ENCODE assay signal across 21 cellular contexts in the genomic region with DNA sequence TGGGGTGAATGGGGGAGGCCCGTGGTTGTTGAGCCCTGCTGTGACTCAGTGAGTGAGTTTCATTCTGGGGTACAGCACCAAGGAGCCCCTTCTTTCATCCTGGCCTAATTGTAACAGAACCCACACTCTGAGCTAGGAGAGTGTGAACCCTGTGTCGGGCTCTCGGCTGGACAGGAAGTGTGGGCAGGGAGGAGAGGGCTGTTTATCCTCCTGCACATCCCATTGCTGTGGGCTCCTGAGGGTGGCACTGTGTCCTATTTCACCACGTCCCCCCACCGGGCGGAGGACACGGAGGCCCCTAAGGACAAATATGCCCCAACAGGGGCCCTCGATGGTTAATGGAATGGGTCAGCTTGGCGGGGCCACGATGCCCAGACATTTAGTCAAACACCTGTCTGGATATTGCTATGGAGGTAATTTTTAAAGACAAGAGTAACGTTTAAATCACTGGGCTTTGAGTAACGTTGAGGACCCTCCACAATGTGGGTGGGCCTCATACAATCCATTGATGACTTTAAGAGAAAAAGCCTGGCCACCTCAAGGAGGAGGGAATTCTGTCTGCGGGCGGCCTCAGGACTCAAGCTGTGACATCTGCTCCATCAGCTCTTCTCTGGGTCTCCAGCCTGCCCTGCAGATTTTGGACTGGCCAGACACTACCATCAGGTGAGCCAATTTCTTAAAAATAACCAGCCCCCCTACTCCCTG. TPM values are rescaled to one million over a fixed set of nuclear protein-coding genes. Genes with fewer than 3 reads are reported as not detected.
"Had no signal": no experiment of that assay in that cellular context is flagged by ENCODE, and none has a peak within 500 bp of the region (broad histone marks: within the 10 kb centered on the region; RNA-seq: fewer than 3 reads in every experiment).

No MANE protein-coding gene starts in this region.

- H3K27ac ChIP-seq: SJCRH30 had no signal

- DNase-seq: MG63, NCI-H1092, NCI-H1105 treated with DMSO at 0.1 percent for 48 hours, NCI-H1417 treated with DMSO at 0.1 percent for 48 hours, NCI-H146, NCI-H1694 treated with DMSO at 0.1 percent for 48 hours, NCI-H1930, NCI-H2081, NCI-H2107, NCI-H2227 treated with DMSO at 0.1 percent for 48 hours, NCI-H524 treated with DMSO at 0.1 percent for 48 hours, NCI-H69, NCI-H774, RPMI8226, SHP77 treated with DMSO at 0.1 percent for 48 hours, SJCRH30, T-helper 1 cell had no signal

- H3K4me3 ChIP-seq: K562, MG63, SJCRH30 had no signal

- H3K27me3 ChIP-seq: MG63 had no signal

- H3K36me3 ChIP-seq: MG63, SJCRH30 had no signal

- H3K4me3 Mint-ChIP-seq: IgD-negative memory B cell had no signal

- H3K36me3 Mint-ChIP-seq: IgD-negative memory B cell had no signal

- H3K9me3 Mint-ChIP-seq: IgD-negative memory B cell had no signal

- H3K4me1 ChIP-seq: SJCRH30 had no signal

- H3K9me3 ChIP-seq: MG63, SJCRH30 had no signal

- ATAC-seq: K562, SK-N-SH treated with all-trans-retinoic acid at 6 μM for 48 hours had no signal

- H3K27ac Mint-ChIP-seq: IgD-negative memory B cell had no signal

RNA-seq across cellular contexts. Expression of gene SORCS2, which starts 46.1 kb away (rescaled TPM):
- total RNA-seq: K562, NCI-H460 had no signal
- polyA plus RNA-seq: IgD-negative memory B cell, K562 had no signal
